Comparison of ENCODE assay signal across 8 cellular contexts in genomic region chr3:101724329-101725191, GRCh38. TPM values are rescaled to one million over a fixed set of nuclear protein-coding genes. Genes with fewer than 3 reads are reported as not detected.
DNase-seq lines count a peak whose midpoint lies in the region; ATAC-seq and TF ChIP-seq lines count a peak whose summit lies in the region.

TSS of gene CEP97 (plus strand) at chr3:101724614. CDS start at chr3:101724677, 63 bp downstream.

- CTCF ChIA-PET in Calu3 (lab: Charles Lee), result interaction anchor here (0.6 to 1.2 kb wide), 2 partner anchors 17 to 811 kb away, joined by 3 to 5 read pairs; no protein-coding TSS in a partner anchor

- H3K79me2 ChIP-seq in OCI-LY3 (ENCODE audit: low read length), result peaks cover 13% of the 10 kb centered on the region

- peak; percentile 89 for ATAC-seq in GM21515 (IDR thresholded peaks at IDR 0.05; ENCODE audit: unreplicated experiment)

- H3K4me3 Mint-ChIP-seq in Calu3 (ENCODE audit: low read depth, unreplicated experiment), result peak within 1 kb of the TSS; percentile 90

- H3K9me3 ChIP-seq in OCI-LY3 (ENCODE audit: insufficient read depth, low read length) (no peaks in the 10 kb centered on the region), mononuclear cell (ENCODE audit: low read depth, low read length) (no peaks in the 10 kb centered on the region)

- TF ChIP-seq CTCF in Calu3 (IDR thresholded peaks at IDR 0.05; ENCODE audit: unreplicated experiment) (no peak), OCI-LY3 (IDR thresholded peaks at IDR 0.05; ENCODE audit: low read depth, low read length) (no peak), epithelial cell of esophagus (IDR thresholded peaks at IDR 0.05; ENCODE audit: insufficient read depth, low read depth, low read length, missing control alignments) (no peak)

- peaks cover 20% of the 10 kb centered on the region for H3K36me3 Mint-ChIP-seq in Calu3 (ENCODE audit: insufficient read depth, unreplicated experiment)

- H3K4me1 Mint-ChIP-seq in Calu3 (ENCODE audit: low read depth, unreplicated experiment), result no peaks in the 10 kb centered on the region

- H3K27me3 ChIP-seq in OCI-LY3 (ENCODE audit: low read depth, low read length), result no peaks in the 10 kb centered on the region
- H3K27me3 ChIP-seq in mononuclear cell (ENCODE audit: insufficient read depth, low read length), result no peaks in the 10 kb centered on the region

- intact Hi-C loops in Calu3 (cut with micrococcal nuclease; ENCODE audit: unreplicated experiment), result no loop called here

- DNase-seq in Calu3 (peak; percentile 80), HuH-7 (ENCODE audit: low spot score) (peak; percentile 82), epithelial cell of esophagus (ENCODE audit: low read depth) (peak; percentile 96)
- DNase-seq in activated CD8-positive, alpha-beta memory T cell treated with anti-CD3 and anti-CD28 coated beads, Interleukin-2, amount 50 U/mL, for 48 hours, result peak; percentile 93
- DNase-seq in stimulated activated CD8-positive, alpha-beta memory T cell treated with anti-CD3 and anti-CD28 coated beads, Interleukin-4, amount 100 ng/mL, for 1 hour (ENCODE audit: low read depth in 2 of 2, low spot score in 1 of 2), result peak; percentile 65 to 72

- H4K20me1 ChIP-seq in OCI-LY3 (ENCODE audit: insufficient read depth, low read length), result no peaks in the 10 kb centered on the region

- peak within 1 kb of the TSS; percentile 72 for H2AFZ ChIP-seq in OCI-LY3 (ENCODE audit: low read depth, low read length)

- H3K4me1 ChIP-seq in OCI-LY3 (ENCODE audit: low read length), result peaks cover 31% of the 10 kb centered on the region
- peaks cover 49% of the 10 kb centered on the region for H3K4me1 ChIP-seq in mononuclear cell (ENCODE audit: insufficient read depth, low read length)

- H3K4me3 ChIP-seq in OCI-LY3 (ENCODE audit: low read length), result peak within 1 kb of the TSS; percentile 89
- H3K4me3 ChIP-seq in epithelial cell of esophagus (ENCODE audit: low read length), result peak within 1 kb of the TSS; percentile 91
- peak within 1 kb of the TSS; percentile 98 for H3K4me3 ChIP-seq in mononuclear cell (ENCODE audit: low read length)

- H3K9ac ChIP-seq in OCI-LY3 (ENCODE audit: low read length), result peak within 1 kb of the TSS; percentile 81

- peak within 1 kb of the TSS; percentile 85 for H3K27ac ChIP-seq in OCI-LY3 (ENCODE audit: low read length)

- BruUV-seq in Calu3 (replicated peaks; lab: Mats Ljungman, UMichigan), result no TSS peak

- H3K4me2 ChIP-seq in OCI-LY3 (ENCODE audit: low read length), result peak within 1 kb of the TSS; percentile 81

- H3K36me3 ChIP-seq in OCI-LY3 (replicated peaks; ENCODE audit: low read depth, low read length), result peaks cover 2% of the 10 kb centered on the region

- no peaks in the 10 kb centered on the region for H3K27me3 Mint-ChIP-seq in Calu3 (ENCODE audit: unreplicated experiment)

- H3K9me3 Mint-ChIP-seq in Calu3 (ENCODE audit: low read depth, unreplicated experiment), result no peaks in the 10 kb centered on the region

- peak within 1 kb of the TSS; percentile 47 for H3K27ac Mint-ChIP-seq in Calu3 (ENCODE audit: unreplicated experiment)

RNA-seq across cellular contexts. Expression of gene CEP97, which starts in this region (rescaled TPM):
- total RNA-seq in Calu3 (2022), result 5.4 and 6.4 TPM in 2 replicates
- total RNA-seq in mononuclear cell, result 8.8 TPM

Comparison
In these comparisons a context has a peak if more than half of its experiments do, and no peak if none do; other contexts are left out.
1. Peak in every context shown above with its lines: DNase-seq, ATAC-seq, H3K4me3 ChIP-seq and H3K27ac ChIP-seq.